1 cellular context compared by ENCODE assay signal in the genomic region with DNA sequence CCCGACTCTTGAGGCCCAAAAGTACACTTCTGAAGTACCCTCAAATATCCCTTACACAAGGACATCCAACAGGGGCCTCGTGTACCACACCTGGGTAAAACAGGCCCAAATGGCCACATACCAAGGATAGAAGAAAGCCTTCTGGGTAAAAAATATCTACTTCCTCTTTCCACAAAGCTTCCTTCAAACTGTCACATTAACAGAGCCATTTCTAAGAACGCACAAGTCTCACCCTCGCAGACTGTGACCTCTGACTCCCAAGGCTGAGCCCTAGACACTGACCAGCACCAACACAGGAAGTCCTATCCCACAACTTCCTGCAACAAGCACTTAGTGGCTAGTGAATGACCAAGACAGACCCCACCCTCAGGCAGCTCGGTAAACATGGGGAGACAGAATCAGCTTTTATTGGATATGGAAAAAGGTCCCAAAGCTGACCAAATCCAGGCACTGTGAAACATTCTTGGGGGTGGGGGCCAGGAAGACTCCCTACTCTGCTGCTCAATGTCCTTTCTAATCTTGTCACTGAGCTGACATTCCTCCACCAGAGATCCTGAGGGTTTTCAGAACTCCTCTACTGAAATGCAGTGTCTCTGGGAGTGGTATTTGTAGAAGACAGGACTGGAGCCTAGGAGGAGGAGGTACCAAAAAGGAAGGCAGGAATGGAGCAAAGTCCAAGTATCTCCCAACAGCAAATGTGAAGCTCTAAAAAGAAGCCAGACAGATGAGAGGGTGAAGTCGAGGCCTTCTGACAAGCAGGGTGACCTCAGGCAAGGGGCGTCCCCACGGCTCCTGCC.
TF ChIP-seq lines count a peak whose summit lies in the region.

No MANE protein-coding gene starts in this region.

TF ChIP-seq in K562, 482 proteins besides CTCF, POLR2A, EP300 and RAD21 (continued from another document and continues in another):
- TF ChIP-seq, protein P1, sequence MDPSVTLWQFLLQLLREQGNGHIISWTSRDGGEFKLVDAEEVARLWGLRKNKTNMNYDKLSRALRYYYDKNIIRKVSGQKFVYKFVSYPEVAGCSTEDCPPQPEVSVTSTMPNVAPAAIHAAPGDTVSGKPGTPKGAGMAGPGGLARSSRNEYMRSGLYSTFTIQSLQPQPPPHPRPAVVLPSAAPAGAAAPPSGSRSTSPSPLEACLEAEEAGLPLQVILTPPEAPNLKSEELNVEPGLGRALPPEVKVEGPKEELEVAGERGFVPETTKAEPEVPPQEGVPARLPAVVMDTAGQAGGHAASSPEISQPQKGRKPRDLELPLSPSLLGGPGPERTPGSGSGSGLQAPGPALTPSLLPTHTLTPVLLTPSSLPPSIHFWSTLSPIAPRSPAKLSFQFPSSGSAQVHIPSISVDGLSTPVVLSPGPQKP (CRISPR knock-in tag; IDR thresholded peaks at IDR 0.05), result no peak
- TF ChIP-seq ZBTB8A (IDR thresholded peaks at IDR 0.05; ENCODE audit: partially characterized antibody) (no peak), BCL6 (CRISPR knock-in tag; IDR thresholded peaks at IDR 0.05) (no peak), ZNF146 (CRISPR knock-in tag; IDR thresholded peaks at IDR 0.05; ENCODE audit: unreplicated experiment) (no peak), ZNF695 (CRISPR knock-in tag; IDR thresholded peaks at IDR 0.05) (no peak), NFATC3 (IDR thresholded peaks at IDR 0.05) (no peak; the same call in 1 of the 2 replicates), CC2D1A (IDR thresholded peaks at IDR 0.05) (no peak), ATF6 (CRISPR knock-in tag; IDR thresholded peaks at IDR 0.05) (peak; percentile 81; the same call in 1 of the 2 replicates), ELF2 (CRISPR knock-in tag; IDR thresholded peaks at IDR 0.05) (0 out of 2 replicates have a peak, but pooled peaks have one; percentile 49), ZNF785 (CRISPR knock-in tag; IDR thresholded peaks at IDR 0.05) (no peak), KLF10 (CRISPR knock-in tag; IDR thresholded peaks at IDR 0.05) (no peak), TBP (optimal IDR thresholded peaks at IDR 0.05; ENCODE audit: low read depth, low read length) (peak; percentile 31), KHSRP (IDR thresholded peaks at IDR 0.05) (no peak), TEAD2 (tag; IDR thresholded peaks at IDR 0.05) (no peak; the same call in 1 of the 2 replicates), ESRRB (CRISPR knock-in tag; IDR thresholded peaks at IDR 0.05; ENCODE audit: borderline replicate concordance) (no peak), ZNF239 (CRISPR knock-in tag; IDR thresholded peaks at IDR 0.05) (peak; percentile 60; the same call in 1 of the 2 replicates), SLC30A9 (CRISPR knock-in tag; IDR thresholded peaks at IDR 0.05) (no peak), ZFP30 (CRISPR knock-in tag; IDR thresholded peaks at IDR 0.05; ENCODE audit: borderline replicate concordance) (no peak), HNRNPUL1 (IDR thresholded peaks at IDR 0.05; ENCODE audit: low read length) (no peak), PHTF2 (CRISPR knock-in tag; IDR thresholded peaks at IDR 0.05) (no peak), ZNF282 (CRISPR knock-in tag; IDR thresholded peaks at IDR 0.05) (no peak), PHB2 (IDR thresholded peaks at IDR 0.05; ENCODE audit: low read depth) (no peak), CBX8 (IDR thresholded peaks at IDR 0.05; ENCODE audit: borderline replicate concordance, extremely low read depth, low read depth, low read length, poor library complexity, severe bottlenecking) (no peak), ETV5 (CRISPR knock-in tag; IDR thresholded peaks at IDR 0.05; ENCODE audit: low read depth) (peak; percentile 94), BHLHE40 (IDR thresholded peaks at IDR 0.05; ENCODE audit: low read length) (peak; percentile 72), MYBL2 (IDR thresholded peaks at IDR 0.05; ENCODE audit: low read depth) (no peak), MYBL2 (CRISPR knock-in tag; IDR thresholded peaks at IDR 0.05; ENCODE audit: borderline replicate concordance) (no peak), ZNF766 (CRISPR knock-in tag; conservative IDR thresholded peaks at IDR 0.05) (peak; percentile 83), ZNF121 (CRISPR knock-in tag; conservative IDR thresholded peaks at IDR 0.05) (no peak), EWSR1 (IDR thresholded peaks at IDR 0.05; ENCODE audit: borderline replicate concordance, low read depth, partially characterized antibody) (no peak), RBBP5 (IDR thresholded peaks at IDR 0.05; ENCODE audit: borderline replicate concordance, insufficient read depth, low read length, poor library complexity, severe bottlenecking) (no peak), KDM4B (IDR thresholded peaks at IDR 0.05; ENCODE audit: borderline replicate concordance in 2 of 2, low read depth in 1 of 2) (no peak), BRD9 (IDR thresholded peaks at IDR 0.05; ENCODE audit: low read depth, partially characterized antibody) (no peak), ZNF384 (IDR thresholded peaks at IDR 0.05; ENCODE audit: low read depth, low read length) (no peak)
- TF ChIP-seq, protein P2, sequence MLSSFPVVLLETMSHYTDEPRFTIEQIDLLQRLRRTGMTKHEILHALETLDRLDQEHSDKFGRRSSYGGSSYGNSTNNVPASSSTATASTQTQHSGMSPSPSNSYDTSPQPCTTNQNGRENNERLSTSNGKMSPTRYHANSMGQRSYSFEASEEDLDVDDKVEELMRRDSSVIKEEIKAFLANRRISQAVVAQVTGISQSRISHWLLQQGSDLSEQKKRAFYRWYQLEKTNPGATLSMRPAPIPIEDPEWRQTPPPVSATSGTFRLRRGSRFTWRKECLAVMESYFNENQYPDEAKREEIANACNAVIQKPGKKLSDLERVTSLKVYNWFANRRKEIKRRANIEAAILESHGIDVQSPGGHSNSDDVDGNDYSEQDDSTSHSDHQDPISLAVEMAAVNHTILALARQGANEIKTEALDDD (IDR thresholded peaks at IDR 0.05), result peak; percentile 61; the same call in 1 of the 2 replicates
- TF ChIP-seq, protein P3, sequence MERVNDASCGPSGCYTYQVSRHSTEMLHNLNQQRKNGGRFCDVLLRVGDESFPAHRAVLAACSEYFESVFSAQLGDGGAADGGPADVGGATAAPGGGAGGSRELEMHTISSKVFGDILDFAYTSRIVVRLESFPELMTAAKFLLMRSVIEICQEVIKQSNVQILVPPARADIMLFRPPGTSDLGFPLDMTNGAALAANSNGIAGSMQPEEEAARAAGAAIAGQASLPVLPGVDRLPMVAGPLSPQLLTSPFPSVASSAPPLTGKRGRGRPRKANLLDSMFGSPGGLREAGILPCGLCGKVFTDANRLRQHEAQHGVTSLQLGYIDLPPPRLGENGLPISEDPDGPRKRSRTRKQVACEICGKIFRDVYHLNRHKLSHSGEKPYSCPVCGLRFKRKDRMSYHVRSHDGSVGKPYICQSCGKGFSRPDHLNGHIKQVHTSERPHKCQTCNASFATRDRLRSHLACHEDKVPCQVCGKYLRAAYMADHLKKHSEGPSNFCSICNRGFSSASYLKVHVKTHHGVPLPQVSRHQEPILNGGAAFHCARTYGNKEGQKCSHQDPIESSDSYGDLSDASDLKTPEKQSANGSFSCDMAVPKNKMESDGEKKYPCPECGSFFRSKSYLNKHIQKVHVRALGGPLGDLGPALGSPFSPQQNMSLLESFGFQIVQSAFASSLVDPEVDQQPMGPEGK (CRISPR knock-in tag; IDR thresholded peaks at IDR 0.05; ENCODE audit: borderline replicate concordance), result no peak
- TF ChIP-seq, protein P4, sequence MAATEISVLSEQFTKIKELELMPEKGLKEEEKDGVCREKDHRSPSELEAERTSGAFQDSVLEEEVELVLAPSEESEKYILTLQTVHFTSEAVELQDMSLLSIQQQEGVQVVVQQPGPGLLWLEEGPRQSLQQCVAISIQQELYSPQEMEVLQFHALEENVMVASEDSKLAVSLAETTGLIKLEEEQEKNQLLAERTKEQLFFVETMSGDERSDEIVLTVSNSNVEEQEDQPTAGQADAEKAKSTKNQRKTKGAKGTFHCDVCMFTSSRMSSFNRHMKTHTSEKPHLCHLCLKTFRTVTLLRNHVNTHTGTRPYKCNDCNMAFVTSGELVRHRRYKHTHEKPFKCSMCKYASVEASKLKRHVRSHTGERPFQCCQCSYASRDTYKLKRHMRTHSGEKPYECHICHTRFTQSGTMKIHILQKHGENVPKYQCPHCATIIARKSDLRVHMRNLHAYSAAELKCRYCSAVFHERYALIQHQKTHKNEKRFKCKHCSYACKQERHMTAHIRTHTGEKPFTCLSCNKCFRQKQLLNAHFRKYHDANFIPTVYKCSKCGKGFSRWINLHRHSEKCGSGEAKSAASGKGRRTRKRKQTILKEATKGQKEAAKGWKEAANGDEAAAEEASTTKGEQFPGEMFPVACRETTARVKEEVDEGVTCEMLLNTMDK (IDR thresholded peaks at IDR 0.05; ENCODE audit: borderline replicate concordance, insufficient read depth, low read depth, low read length, poor library complexity, severe bottlenecking), result no peak
- TF ChIP-seq, protein P5, sequence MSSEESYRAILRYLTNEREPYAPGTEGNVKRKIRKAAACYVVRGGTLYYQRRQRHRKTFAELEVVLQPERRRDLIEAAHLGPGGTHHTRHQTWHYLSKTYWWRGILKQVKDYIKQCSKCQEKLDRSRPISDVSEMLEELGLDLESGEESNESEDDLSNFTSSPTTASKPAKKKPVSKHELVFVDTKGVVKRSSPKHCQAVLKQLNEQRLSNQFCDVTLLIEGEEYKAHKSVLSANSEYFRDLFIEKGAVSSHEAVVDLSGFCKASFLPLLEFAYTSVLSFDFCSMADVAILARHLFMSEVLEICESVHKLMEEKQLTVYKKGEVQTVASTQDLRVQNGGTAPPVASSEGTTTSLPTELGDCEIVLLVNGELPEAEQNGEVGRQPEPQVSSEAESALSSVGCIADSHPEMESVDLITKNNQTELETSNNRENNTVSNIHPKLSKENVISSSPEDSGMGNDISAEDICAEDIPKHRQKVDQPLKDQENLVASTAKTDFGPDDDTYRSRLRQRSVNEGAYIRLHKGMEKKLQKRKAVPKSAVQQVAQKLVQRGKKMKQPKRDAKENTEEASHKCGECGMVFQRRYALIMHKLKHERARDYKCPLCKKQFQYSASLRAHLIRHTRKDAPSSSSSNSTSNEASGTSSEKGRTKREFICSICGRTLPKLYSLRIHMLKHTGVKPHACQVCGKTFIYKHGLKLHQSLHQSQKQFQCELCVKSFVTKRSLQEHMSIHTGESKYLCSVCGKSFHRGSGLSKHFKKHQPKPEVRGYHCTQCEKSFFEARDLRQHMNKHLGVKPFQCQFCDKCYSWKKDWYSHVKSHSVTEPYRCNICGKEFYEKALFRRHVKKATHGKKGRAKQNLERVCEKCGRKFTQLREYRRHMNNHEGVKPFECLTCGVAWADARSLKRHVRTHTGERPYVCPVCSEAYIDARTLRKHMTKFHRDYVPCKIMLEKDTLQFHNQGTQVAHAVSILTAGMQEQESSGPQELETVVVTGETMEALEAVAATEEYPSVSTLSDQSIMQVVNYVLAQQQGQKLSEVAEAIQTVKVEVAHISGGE (CRISPR knock-in tag; IDR thresholded peaks at IDR 0.05), result peak in 1 of 3 experiments; percentile 68; a peak in 1 of 6 replicates
- TF ChIP-seq, protein P6, sequence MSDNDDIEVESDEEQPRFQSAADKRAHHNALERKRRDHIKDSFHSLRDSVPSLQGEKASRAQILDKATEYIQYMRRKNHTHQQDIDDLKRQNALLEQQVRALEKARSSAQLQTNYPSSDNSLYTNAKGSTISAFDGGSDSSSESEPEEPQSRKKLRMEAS (CRISPR knock-in tag; IDR thresholded peaks at IDR 0.05), result peak; percentile 40; the same call in 1 of the 2 replicates
- TF ChIP-seq, protein P7, sequence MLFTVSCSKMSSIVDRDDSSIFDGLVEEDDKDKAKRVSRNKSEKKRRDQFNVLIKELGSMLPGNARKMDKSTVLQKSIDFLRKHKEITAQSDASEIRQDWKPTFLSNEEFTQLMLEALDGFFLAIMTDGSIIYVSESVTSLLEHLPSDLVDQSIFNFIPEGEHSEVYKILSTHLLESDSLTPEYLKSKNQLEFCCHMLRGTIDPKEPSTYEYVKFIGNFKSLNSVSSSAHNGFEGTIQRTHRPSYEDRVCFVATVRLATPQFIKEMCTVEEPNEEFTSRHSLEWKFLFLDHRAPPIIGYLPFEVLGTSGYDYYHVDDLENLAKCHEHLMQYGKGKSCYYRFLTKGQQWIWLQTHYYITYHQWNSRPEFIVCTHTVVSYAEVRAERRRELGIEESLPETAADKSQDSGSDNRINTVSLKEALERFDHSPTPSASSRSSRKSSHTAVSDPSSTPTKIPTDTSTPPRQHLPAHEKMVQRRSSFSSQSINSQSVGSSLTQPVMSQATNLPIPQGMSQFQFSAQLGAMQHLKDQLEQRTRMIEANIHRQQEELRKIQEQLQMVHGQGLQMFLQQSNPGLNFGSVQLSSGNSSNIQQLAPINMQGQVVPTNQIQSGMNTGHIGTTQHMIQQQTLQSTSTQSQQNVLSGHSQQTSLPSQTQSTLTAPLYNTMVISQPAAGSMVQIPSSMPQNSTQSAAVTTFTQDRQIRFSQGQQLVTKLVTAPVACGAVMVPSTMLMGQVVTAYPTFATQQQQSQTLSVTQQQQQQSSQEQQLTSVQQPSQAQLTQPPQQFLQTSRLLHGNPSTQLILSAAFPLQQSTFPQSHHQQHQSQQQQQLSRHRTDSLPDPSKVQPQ (CRISPR knock-in tag; IDR thresholded peaks at IDR 0.05; ENCODE audit: borderline replicate concordance), result no peak
- TF ChIP-seq, protein P8, sequence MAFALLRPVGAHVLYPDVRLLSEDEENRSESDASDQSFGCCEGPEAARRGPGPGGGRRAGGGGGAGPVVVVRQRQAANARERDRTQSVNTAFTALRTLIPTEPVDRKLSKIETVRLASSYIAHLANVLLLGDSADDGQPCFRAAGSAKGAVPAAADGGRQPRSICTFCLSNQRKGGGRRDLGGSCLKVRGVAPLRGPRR (CRISPR knock-in tag; IDR thresholded peaks at IDR 0.05), result no peak
- TF ChIP-seq, protein P9, sequence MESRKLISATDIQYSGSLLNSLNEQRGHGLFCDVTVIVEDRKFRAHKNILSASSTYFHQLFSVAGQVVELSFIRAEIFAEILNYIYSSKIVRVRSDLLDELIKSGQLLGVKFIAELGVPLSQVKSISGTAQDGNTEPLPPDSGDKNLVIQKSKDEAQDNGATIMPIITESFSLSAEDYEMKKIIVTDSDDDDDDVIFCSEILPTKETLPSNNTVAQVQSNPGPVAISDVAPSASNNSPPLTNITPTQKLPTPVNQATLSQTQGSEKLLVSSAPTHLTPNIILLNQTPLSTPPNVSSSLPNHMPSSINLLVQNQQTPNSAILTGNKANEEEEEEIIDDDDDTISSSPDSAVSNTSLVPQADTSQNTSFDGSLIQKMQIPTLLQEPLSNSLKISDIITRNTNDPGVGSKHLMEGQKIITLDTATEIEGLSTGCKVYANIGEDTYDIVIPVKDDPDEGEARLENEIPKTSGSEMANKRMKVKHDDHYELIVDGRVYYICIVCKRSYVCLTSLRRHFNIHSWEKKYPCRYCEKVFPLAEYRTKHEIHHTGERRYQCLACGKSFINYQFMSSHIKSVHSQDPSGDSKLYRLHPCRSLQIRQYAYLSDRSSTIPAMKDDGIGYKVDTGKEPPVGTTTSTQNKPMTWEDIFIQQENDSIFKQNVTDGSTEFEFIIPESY (CRISPR knock-in tag; IDR thresholded peaks at IDR 0.05), result no peak
